ENCODE assay signal across 1 cellular context in the genomic region with DNA sequence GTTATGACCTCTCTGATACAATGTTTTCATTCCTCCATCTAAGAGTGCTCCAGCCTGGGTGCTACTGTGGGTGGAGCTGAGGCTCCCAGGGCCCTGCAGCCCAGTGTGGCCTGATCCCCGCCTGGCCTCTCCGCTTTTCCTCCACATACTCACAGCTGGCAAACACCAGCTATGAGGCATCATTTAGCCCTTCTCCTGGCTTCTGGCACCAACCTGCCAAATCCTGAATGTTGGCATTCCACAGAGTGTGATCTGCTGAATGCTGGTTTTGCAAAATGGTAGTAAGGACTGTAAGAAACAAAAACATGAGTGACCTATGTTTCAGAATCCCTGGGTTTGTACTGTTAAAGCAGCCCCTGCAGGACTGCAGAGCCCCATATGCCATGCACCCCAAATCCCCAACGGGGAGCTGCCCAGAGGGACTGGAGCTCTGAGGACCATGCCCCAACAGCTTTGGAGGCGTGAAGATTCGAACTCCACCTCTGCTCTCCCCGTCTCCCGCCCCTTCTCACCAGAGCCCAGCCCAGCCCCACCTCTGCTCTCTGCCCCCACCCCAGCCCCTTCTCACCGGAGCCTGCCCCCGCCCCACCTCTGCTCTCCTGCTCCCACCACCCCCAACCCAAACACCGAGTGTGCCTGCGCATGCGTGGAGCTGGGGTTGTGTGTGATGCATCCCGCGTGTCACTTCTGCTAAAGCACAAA.
TF ChIP-seq lines count a peak whose summit lies in the region.

No MANE protein-coding gene starts in this region.

TF ChIP-seq in GM12878, 131 proteins besides CTCF, POLR2A, EP300 and RAD21:
- TF ChIP-seq ZNF274 (IDR thresholded peaks at IDR 0.05; ENCODE audit: insufficient read depth, insufficient read length): no peak
